10 cellular contexts compared by ENCODE assay signal in genomic region chr6:6319947-6320811, GRCh38. TPM values are rescaled to one million over a fixed set of nuclear protein-coding genes. Genes with fewer than 3 reads are reported as not detected.
A peak's percentile ranks its signal among the peaks of the same experiment; 100 is the strongest.
DNase-seq lines count a peak whose midpoint lies in the region; ATAC-seq and TF ChIP-seq lines count a peak whose summit lies in the region.
"Had no signal": no experiment of that assay in that cellular context is flagged by ENCODE, and none has a peak within 500 bp of the region (broad histone marks: within the 10 kb centered on the region; RNA-seq: fewer than 3 reads in every experiment).

Gene F13A1, minus strand, starts transcription at chr6:6320662. Its CDS starts 1,998 bp downstream, at chr6:6318664.

- H3K4me1 ChIP-seq in gastroesophageal sphincter: no peaks in the 10 kb centered on the region
- H3K4me1 ChIP-seq: parathyroid adenoma had no signal

- ATAC-seq in gastroesophageal sphincter (peak; percentile 40), omental fat pad (ENCODE audit: low FRiP score) (peak; percentile 28), HG02852 (IDR thresholded peaks at IDR 0.05; ENCODE audit: unreplicated experiment) (no peak)

- peak within 1 kb of the TSS in 3 of 4 donors; percentile 11 to 30 (median 14) for H3K27ac ChIP-seq in gastroesophageal sphincter
- H3K27ac ChIP-seq: parathyroid adenoma had no signal

- DNase-seq in ELF-1 (ENCODE audit: low read depth, low spot score) (peak; percentile 11), LHCN-M2 (ENCODE audit: low read depth) (no peak), omental fat pad (ENCODE audit: low spot score) (no peak), NCI-H187 treated with DMSO at 0.1 percent for 48 hours (lab: John Stamatoyannopoulos, UW) (no peak), NCI-H1092 treated with DMSO at 0.1 percent for 48 hours (lab: John Stamatoyannopoulos, UW) (no peak), NCI-H1436 treated with DMSO at 0.1 percent for 48 hours (lab: John Stamatoyannopoulos, UW) (no peak)
- DNase-seq: DND-41 had no signal

- H3K9me3 ChIP-seq in gastroesophageal sphincter: no peaks in the 10 kb centered on the region

- no peak for TF ChIP-seq EP300 in gastroesophageal sphincter (IDR thresholded peaks at IDR 0.05)

- WGBS in gastroesophageal sphincter (ENCODE audit: low coverage in 1 of 2), 2 donors: 15 to 33% methylated on average over 3 to 18 of the region's 39 CpGs

- peaks cover 71% of the 10 kb centered on the region for H3K27me3 ChIP-seq in gastroesophageal sphincter

- H3K36me3 ChIP-seq in gastroesophageal sphincter: no peaks in the 10 kb centered on the region

- peak within 1 kb of the TSS in 1 of 2 donors; percentile 42 for H3K4me3 ChIP-seq in gastroesophageal sphincter

- TF ChIP-seq POLR2A in gastroesophageal sphincter (IDR thresholded peaks at IDR 0.05): peak; percentile 48 to 61

- TF ChIP-seq CTCF in gastroesophageal sphincter (IDR thresholded peaks at IDR 0.05) (no peak), omental fat pad (IDR thresholded peaks at IDR 0.05) (no peak)

RNA-seq across cellular contexts. Expression of gene F13A1, which starts in this region (rescaled TPM):
- total RNA-seq in LHCN-M2 (2014; rRNA removed): 7.6 and 15.0 TPM in 2 replicates
- 52.3 TPM for polyA plus RNA-seq in LHCN-M2 (2012)
- total RNA-seq in gastroesophageal sphincter: 100 to 1,000 TPM in 2 of 4 donors, 10 to 100 TPM in 2; 28.8 to 303 (median 117) TPM
- total RNA-seq in omental fat pad: 100 to 1,000 TPM; 134 to 529 (median 302) TPM
